Comparison of ENCODE assay signal across 1 cellular context in the genomic region with DNA sequence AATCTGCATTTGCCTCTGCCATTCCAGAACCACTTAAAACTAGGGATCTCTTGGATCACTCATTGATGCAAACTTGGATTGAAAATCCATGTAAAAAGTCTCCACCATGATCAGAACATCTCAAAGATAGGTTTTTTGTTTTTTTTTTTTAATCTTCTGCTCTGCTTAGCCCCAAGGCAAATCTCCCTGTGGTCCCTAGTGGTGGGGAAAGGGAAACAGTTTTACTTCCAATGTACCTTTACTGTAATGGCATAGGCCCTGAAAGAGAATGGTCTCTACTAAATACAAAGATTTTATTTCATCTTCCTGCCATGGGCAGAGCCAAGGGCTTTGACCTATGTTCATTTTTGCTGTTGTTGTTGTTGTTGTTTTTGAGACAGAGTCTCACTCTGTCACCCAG.
TF ChIP-seq lines count a peak whose summit lies in the region.

No MANE protein-coding gene starts in this region.

TF ChIP-seq in K562, 482 proteins besides CTCF, POLR2A, EP300 and RAD21:
- TF ChIP-seq, protein P1, sequence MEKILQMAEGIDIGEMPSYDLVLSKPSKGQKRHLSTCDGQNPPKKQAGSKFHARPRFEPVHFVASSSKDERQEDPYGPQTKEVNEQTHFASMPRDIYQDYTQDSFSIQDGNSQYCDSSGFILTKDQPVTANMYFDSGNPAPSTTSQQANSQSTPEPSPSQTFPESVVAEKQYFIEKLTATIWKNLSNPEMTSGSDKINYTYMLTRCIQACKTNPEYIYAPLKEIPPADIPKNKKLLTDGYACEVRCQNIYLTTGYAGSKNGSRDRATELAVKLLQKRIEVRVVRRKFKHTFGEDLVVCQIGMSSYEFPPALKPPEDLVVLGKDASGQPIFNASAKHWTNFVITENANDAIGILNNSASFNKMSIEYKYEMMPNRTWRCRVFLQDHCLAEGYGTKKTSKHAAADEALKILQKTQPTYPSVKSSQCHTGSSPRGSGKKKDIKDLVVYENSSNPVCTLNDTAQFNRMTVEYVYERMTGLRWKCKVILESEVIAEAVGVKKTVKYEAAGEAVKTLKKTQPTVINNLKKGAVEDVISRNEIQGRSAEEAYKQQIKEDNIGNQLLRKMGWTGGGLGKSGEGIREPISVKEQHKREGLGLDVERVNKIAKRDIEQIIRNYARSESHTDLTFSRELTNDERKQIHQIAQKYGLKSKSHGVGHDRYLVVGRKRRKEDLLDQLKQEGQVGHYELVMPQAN (IDR thresholded peaks at IDR 0.05; ENCODE audit: borderline replicate concordance), result no peak
- TF ChIP-seq ZNF518B (CRISPR knock-in tag; IDR thresholded peaks at IDR 0.05) (no peak), MTF1 (CRISPR knock-in tag; IDR thresholded peaks at IDR 0.05; ENCODE audit: borderline replicate concordance) (no peak), ZSCAN32 (CRISPR knock-in tag; IDR thresholded peaks at IDR 0.05) (no peak), ZNF12 (CRISPR knock-in tag; IDR thresholded peaks at IDR 0.05) (no peak), EGR1 (conservative IDR thresholded peaks at IDR 0.05) (no peak), CCNT2 (IDR thresholded peaks at IDR 0.05; ENCODE audit: borderline replicate concordance, extremely low read depth, insufficient read length, low read depth, low read length) (no peak), ID3 (CRISPR knock-in tag; IDR thresholded peaks at IDR 0.05) (no peak), ID3 (tag; IDR thresholded peaks at IDR 0.05) (no peak), NFE2 (IDR thresholded peaks at IDR 0.05; ENCODE audit: low read depth) (no peak), ZNF407 (IDR thresholded peaks at IDR 0.05; ENCODE audit: low read depth) (no peak), TAF15 (IDR thresholded peaks at IDR 0.05; ENCODE audit: low read depth, low read length) (no peak), LCOR (CRISPR knock-in tag; IDR thresholded peaks at IDR 0.05) (no peak), ZNF232 (CRISPR knock-in tag; IDR thresholded peaks at IDR 0.05) (no peak), BCOR (IDR thresholded peaks at IDR 0.05) (no peak), ZNF239 (CRISPR knock-in tag; IDR thresholded peaks at IDR 0.05) (no peak)
- TF ChIP-seq, protein P2, sequence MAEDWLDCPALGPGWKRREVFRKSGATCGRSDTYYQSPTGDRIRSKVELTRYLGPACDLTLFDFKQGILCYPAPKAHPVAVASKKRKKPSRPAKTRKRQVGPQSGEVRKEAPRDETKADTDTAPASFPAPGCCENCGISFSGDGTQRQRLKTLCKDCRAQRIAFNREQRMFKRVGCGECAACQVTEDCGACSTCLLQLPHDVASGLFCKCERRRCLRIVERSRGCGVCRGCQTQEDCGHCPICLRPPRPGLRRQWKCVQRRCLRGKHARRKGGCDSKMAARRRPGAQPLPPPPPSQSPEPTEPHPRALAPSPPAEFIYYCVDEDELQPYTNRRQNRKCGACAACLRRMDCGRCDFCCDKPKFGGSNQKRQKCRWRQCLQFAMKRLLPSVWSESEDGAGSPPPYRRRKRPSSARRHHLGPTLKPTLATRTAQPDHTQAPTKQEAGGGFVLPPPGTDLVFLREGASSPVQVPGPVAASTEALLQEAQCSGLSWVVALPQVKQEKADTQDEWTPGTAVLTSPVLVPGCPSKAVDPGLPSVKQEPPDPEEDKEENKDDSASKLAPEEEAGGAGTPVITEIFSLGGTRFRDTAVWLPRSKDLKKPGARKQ (CRISPR knock-in tag; IDR thresholded peaks at IDR 0.05), result no peak
- TF ChIP-seq, protein P3, sequence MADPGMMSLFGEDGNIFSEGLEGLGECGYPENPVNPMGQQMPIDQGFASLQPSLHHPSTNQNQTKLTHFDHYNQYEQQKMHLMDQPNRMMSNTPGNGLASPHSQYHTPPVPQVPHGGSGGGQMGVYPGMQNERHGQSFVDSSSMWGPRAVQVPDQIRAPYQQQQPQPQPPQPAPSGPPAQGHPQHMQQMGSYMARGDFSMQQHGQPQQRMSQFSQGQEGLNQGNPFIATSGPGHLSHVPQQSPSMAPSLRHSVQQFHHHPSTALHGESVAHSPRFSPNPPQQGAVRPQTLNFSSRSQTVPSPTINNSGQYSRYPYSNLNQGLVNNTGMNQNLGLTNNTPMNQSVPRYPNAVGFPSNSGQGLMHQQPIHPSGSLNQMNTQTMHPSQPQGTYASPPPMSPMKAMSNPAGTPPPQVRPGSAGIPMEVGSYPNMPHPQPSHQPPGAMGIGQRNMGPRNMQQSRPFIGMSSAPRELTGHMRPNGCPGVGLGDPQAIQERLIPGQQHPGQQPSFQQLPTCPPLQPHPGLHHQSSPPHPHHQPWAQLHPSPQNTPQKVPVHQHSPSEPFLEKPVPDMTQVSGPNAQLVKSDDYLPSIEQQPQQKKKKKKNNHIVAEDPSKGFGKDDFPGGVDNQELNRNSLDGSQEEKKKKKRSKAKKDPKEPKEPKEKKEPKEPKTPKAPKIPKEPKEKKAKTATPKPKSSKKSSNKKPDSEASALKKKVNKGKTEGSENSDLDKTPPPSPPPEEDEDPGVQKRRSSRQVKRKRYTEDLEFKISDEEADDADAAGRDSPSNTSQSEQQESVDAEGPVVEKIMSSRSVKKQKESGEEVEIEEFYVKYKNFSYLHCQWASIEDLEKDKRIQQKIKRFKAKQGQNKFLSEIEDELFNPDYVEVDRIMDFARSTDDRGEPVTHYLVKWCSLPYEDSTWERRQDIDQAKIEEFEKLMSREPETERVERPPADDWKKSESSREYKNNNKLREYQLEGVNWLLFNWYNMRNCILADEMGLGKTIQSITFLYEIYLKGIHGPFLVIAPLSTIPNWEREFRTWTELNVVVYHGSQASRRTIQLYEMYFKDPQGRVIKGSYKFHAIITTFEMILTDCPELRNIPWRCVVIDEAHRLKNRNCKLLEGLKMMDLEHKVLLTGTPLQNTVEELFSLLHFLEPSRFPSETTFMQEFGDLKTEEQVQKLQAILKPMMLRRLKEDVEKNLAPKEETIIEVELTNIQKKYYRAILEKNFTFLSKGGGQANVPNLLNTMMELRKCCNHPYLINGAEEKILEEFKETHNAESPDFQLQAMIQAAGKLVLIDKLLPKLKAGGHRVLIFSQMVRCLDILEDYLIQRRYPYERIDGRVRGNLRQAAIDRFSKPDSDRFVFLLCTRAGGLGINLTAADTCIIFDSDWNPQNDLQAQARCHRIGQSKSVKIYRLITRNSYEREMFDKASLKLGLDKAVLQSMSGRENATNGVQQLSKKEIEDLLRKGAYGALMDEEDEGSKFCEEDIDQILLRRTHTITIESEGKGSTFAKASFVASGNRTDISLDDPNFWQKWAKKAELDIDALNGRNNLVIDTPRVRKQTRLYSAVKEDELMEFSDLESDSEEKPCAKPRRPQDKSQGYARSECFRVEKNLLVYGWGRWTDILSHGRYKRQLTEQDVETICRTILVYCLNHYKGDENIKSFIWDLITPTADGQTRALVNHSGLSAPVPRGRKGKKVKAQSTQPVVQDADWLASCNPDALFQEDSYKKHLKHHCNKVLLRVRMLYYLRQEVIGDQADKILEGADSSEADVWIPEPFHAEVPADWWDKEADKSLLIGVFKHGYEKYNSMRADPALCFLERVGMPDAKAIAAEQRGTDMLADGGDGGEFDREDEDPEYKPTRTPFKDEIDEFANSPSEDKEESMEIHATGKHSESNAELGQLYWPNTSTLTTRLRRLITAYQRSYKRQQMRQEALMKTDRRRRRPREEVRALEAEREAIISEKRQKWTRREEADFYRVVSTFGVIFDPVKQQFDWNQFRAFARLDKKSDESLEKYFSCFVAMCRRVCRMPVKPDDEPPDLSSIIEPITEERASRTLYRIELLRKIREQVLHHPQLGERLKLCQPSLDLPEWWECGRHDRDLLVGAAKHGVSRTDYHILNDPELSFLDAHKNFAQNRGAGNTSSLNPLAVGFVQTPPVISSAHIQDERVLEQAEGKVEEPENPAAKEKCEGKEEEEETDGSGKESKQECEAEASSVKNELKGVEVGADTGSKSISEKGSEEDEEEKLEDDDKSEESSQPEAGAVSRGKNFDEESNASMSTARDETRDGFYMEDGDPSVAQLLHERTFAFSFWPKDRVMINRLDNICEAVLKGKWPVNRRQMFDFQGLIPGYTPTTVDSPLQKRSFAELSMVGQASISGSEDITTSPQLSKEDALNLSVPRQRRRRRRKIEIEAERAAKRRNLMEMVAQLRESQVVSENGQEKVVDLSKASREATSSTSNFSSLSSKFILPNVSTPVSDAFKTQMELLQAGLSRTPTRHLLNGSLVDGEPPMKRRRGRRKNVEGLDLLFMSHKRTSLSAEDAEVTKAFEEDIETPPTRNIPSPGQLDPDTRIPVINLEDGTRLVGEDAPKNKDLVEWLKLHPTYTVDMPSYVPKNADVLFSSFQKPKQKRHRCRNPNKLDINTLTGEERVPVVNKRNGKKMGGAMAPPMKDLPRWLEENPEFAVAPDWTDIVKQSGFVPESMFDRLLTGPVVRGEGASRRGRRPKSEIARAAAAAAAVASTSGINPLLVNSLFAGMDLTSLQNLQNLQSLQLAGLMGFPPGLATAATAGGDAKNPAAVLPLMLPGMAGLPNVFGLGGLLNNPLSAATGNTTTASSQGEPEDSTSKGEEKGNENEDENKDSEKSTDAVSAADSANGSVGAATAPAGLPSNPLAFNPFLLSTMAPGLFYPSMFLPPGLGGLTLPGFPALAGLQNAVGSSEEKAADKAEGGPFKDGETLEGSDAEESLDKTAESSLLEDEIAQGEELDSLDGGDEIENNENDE (IDR thresholded peaks at IDR 0.05; ENCODE audit: low read depth, low read length), result no peak
